ENCODE assay signal across 8 cellular contexts in genomic region chr3:107676469-107677309, GRCh38.
DNase-seq lines count a peak whose midpoint lies in the region; ATAC-seq, FAIRE-seq and TF ChIP-seq lines count a peak whose summit lies in the region.

No MANE protein-coding gene starts in this region.

- CTCF ChIA-PET in A549 (lab: Yijun Ruan, JAX) = interaction anchor here (0.7 to 4.4 kb wide), 31 partner anchors 8 to 876 kb away, joined by 3 to 48 read pairs (median 4); no protein-coding TSS in a partner anchor
- CTCF ChIA-PET in mammary epithelial cell (lab: Charles Lee; ENCODE audit: low non-redundant PET) = interaction anchor here (0.6 to 0.8 kb wide), 3 partner anchors 11 to 209 kb away, joined by 4 to 11 read pairs (median 7); no protein-coding TSS in a partner anchor

- DNase-seq in A549 (ENCODE audit: low read depth in 1 of 2, low spot score in 1 of 2) (peak in 1 of 2 experiments; percentile 16), NCI-H446 treated with DMSO at 0.1 percent for 48 hours (lab: John Stamatoyannopoulos, UW) (peak; percentile 49), mammary epithelial cell (no peak), midbrain (lab: John Stamatoyannopoulos, UW) (peak; percentile 47), OCI-M2 (lab: John Stamatoyannopoulos, UW; ENCODE audit: unreplicated experiment) (no peak)
- no peak for DNase-seq in stimulated activated CD4-positive, alpha-beta T cell treated with anti-CD3 and anti-CD28 coated beads, Interleukin-2, amount 100 ng/mL, for 48 hours

- no TSS peak for BruUV-seq in mammary epithelial cell (replicated peaks; lab: Mats Ljungman, UMichigan)

- FAIRE-seq in A549 (lab: Jason Lieb, UNC) = no peak

- no peak overlapping the region for H3K4me2 ChIP-seq in A549
- H3K4me2 ChIP-seq in mammary epithelial cell (ENCODE audit: insufficient read depth, low read depth, low read length) = no peak overlapping the region

- H3K27ac ChIP-seq in A549 = no peak overlapping the region
- no peak overlapping the region for H3K27ac ChIP-seq in mammary epithelial cell (ENCODE audit: insufficient read depth, low read depth, low read length)

- POLR2A ChIA-PET in A549 (lab: Yijun Ruan, JAX) = no interaction called here

- H3K27me3 ChIP-seq in mammary epithelial cell (ENCODE audit: insufficient read depth, low read length) = no peaks in the 10 kb centered on the region

- peak; percentile 69 for TF ChIP-seq CTCF in A549 (IDR thresholded peaks at IDR 0.05)
- peak; percentile 46 to 52 for TF ChIP-seq CTCF in mammary epithelial cell (conservative IDR thresholded peaks at IDR 0.05 in 1 of 2, IDR thresholded peaks at IDR 0.05 in 1 of 2; ENCODE audit: extremely low read depth in 1 of 2, insufficient read depth in 1 of 2, low read depth in 1 of 2, low read length in 2 of 2)

- H4K20me1 ChIP-seq in mammary epithelial cell (ENCODE audit: insufficient read depth, low read length) = no peaks in the 10 kb centered on the region

- no peak for TF ChIP-seq POLR2A in A549 (IDR thresholded peaks at IDR 0.05; ENCODE audit: low read length)

- TF ChIP-seq EP300 in A549 (IDR thresholded peaks at IDR 0.05) = no peak

- H3K36me3 ChIP-seq in mammary epithelial cell (ENCODE audit: insufficient read depth, low read length) = no peaks in the 10 kb centered on the region

- in situ Hi-C loops in mammary epithelial cell (cut with MboI; ENCODE audit: low sequenced_read_pairs in 2 of 2) = loop anchor here in 1 of 2 donors (10.0 kb wide), 1 partner anchor 58 kb away; no protein-coding TSS in a partner anchor

- no peak overlapping the region for H2AFZ ChIP-seq in mammary epithelial cell (ENCODE audit: low read depth, low read length)

- H3K4me3 ChIP-seq in A549 (no peak overlapping the region), mammary epithelial cell (replicated peaks in 1 of 3; ENCODE audit: insufficient read depth in 1 of 3, low read depth in 2 of 3, low read length in 3 of 3) (no peak overlapping the region)

- H3K79me2 ChIP-seq in mammary epithelial cell (ENCODE audit: insufficient read depth, low read length) = peaks cover 4% of the 10 kb centered on the region

- ATAC-seq in A549 (peak; percentile 54 to 78; a peak in 5 of 6 replicates), GM18867 (IDR thresholded peaks at IDR 0.05; ENCODE audit: unreplicated experiment) (peak; percentile 40), GM19455 (IDR thresholded peaks at IDR 0.05; ENCODE audit: unreplicated experiment) (no peak)

- TF ChIP-seq RAD21 in A549 (conservative IDR thresholded peaks at IDR 0.05 in 1 of 2, IDR thresholded peaks at IDR 0.05 in 1 of 2) = peak; percentile 54 to 65; a peak in 4 of 5 replicates

- no peaks in the 10 kb centered on the region for H3K4me1 ChIP-seq in A549
- H3K4me1 ChIP-seq in mammary epithelial cell (ENCODE audit: insufficient read depth, low read length) = no peaks in the 10 kb centered on the region

- 44% methylated on average over 2 of the region's 2 CpGs for WGBS in A549 (ENCODE audit: missing lambda C conversion rate)
- 20% methylated on average over 2 of the region's 2 CpGs for WGBS in mammary epithelial cell (ENCODE audit: low coverage, missing lambda C conversion rate)

- intact Hi-C loops in mammary epithelial cell (cut with micrococcal nuclease) = loop anchor here (1.0 to 10.0 kb wide), 4 partner anchors 65 to 442 kb away; no protein-coding TSS in a partner anchor

- H3K9ac ChIP-seq in mammary epithelial cell (ENCODE audit: insufficient read depth, low read length) = no peak overlapping the region

- dilution Hi-C loops in mammary epithelial cell (cut with HindIII; ENCODE audit: low sequenced_read_pairs) = no loop called here

- H3K9me3 ChIP-seq in A549 (no peaks in the 10 kb centered on the region), mammary epithelial cell (replicated peaks; ENCODE audit: insufficient read depth, low read length) (no peaks in the 10 kb centered on the region)

TF ChIP-seq in A549, 52 proteins besides CTCF, POLR2A, EP300 and RAD21:
- no peak for TF ChIP-seq PHF8 (IDR thresholded peaks at IDR 0.05; ENCODE audit: borderline replicate concordance, low read depth)
- peak; percentile 69 for TF ChIP-seq SMC3 (IDR thresholded peaks at IDR 0.05)
- TF ChIP-seq CBX2 (IDR thresholded peaks at IDR 0.05; ENCODE audit: borderline replicate concordance, low read depth) = no peak

Comparison
In these comparisons a context has a peak if more than half of its experiments do, and no peak if none do; other contexts are left out.
1. DNase-seq: peak in NCI-H446 treated with DMSO at 0.1 percent for 48 hours (single experiment) and midbrain (single experiment); none in mammary epithelial cell (single experiment), stimulated activated CD4-positive, alpha-beta T cell treated with anti-CD3 and anti-CD28 coated beads, Interleukin-2, amount 100 ng/mL, for 48 hours (0 of 2) and OCI-M2 (single experiment).